Comparison of ENCODE assay signal across 8 cellular contexts in genomic region chr11:93784935-93785360, GRCh38. TPM values are rescaled to one million over a fixed set of nuclear protein-coding genes. Genes with fewer than 3 reads are reported as not detected.
DNase-seq lines count a peak whose midpoint lies in the region; ATAC-seq and TF ChIP-seq lines count a peak whose summit lies in the region.

No MANE protein-coding gene starts in this region.

- ATAC-seq in GM18867 (IDR thresholded peaks at IDR 0.05; ENCODE audit: unreplicated experiment) (peak; percentile 45), HG03045 (IDR thresholded peaks at IDR 0.05; ENCODE audit: unreplicated experiment) (peak; percentile 35), RWPE2 (ENCODE audit: low read depth) (no peak)

- no peaks in the 10 kb centered on the region for H3K27me3 Mint-ChIP-seq in osteocyte (ENCODE audit: unreplicated experiment)

- H3K36me3 ChIP-seq in RWPE2 (ENCODE audit: low read depth) = peaks cover 41% of the 10 kb centered on the region

- peaks cover 12% of the 10 kb centered on the region for H3K4me1 ChIP-seq in RWPE2 (ENCODE audit: insufficient read depth, poor library complexity, severe bottlenecking)

- peak overlapping the region; percentile 96 for H3K27ac Mint-ChIP-seq in osteocyte (ENCODE audit: unreplicated experiment)

- H3K4me1 Mint-ChIP-seq in osteocyte (ENCODE audit: unreplicated experiment) = peaks cover 40% of the 10 kb centered on the region

- H3K27ac ChIP-seq in RWPE2 (ENCODE audit: poor library complexity, severe bottlenecking) = peak overlapping the region; percentile 69

- H3K4me3 Mint-ChIP-seq in osteocyte (ENCODE audit: unreplicated experiment) = peak overlapping the region; percentile 100

- TF ChIP-seq CTCF in AG09309 (IDR thresholded peaks at IDR 0.05; ENCODE audit: control insufficient read depth, insufficient read depth, low read depth, low read length, missing control alignments) = no peak
- TF ChIP-seq CTCF in RWPE2 (IDR thresholded peaks at IDR 0.05; ENCODE audit: poor library complexity, severe bottlenecking) = no peak
- TF ChIP-seq CTCF in fibroblast of mammary gland (conservative IDR thresholded peaks at IDR 0.05; ENCODE audit: control insufficient read depth, insufficient read depth, low read depth, low read length) = no peak
- no peak for TF ChIP-seq CTCF in osteocyte (IDR thresholded peaks at IDR 0.05)

- H3K27me3 ChIP-seq in RWPE2 (ENCODE audit: insufficient read depth, poor library complexity, severe bottlenecking) = no peaks in the 10 kb centered on the region

- H3K4me3 ChIP-seq in AG09309 (ENCODE audit: control insufficient read depth, low read depth, low read length) = peak overlapping the region; percentile 91
- H3K4me3 ChIP-seq in RWPE2 (ENCODE audit: severe bottlenecking) = peak overlapping the region; percentile 66
- peak overlapping the region; percentile 97 for H3K4me3 ChIP-seq in fibroblast of mammary gland (ENCODE audit: control insufficient read depth, low read depth, low read length)

- no peaks in the 10 kb centered on the region for H3K9me3 Mint-ChIP-seq in osteocyte (ENCODE audit: unreplicated experiment)

- DNase-seq in AG09309 (ENCODE audit: low read depth) (no peak), RWPE2 (ENCODE audit: low spot score) (no peak), fibroblast of mammary gland (ENCODE audit: low read depth) (no peak), osteocyte (ENCODE audit: extremely low spot score, unreplicated experiment) (no peak), superior temporal gyrus (ENCODE audit: extremely low spot score) (no peak), COLO668 (lab: John Stamatoyannopoulos, UW; ENCODE audit: unreplicated experiment) (no peak)

- H3K36me3 Mint-ChIP-seq in osteocyte (ENCODE audit: unreplicated experiment) = peaks cover 8% of the 10 kb centered on the region

- H3K9me3 ChIP-seq in RWPE2 (ENCODE audit: severe bottlenecking) = peaks cover 3% of the 10 kb centered on the region

RNA-seq across cellular contexts. Expression of gene MED17, which starts 0.9 kb away (rescaled TPM):
- 30.9 and 37.8 TPM in 2 replicates for total RNA-seq in osteocyte

RNA-seq across cellular contexts. Expression of gene C11orf54, which starts 43.5 kb away (rescaled TPM):
- 23.5 and 25.2 TPM in 2 replicates for total RNA-seq in osteocyte

RNA-seq across cellular contexts. Expression of gene TAF1D, which starts 43.7 kb away (rescaled TPM):
- total RNA-seq in osteocyte = 82.6 and 84.2 TPM in 2 replicates
